ENCODE assay signal across 27 cellular contexts in the genomic region with DNA sequence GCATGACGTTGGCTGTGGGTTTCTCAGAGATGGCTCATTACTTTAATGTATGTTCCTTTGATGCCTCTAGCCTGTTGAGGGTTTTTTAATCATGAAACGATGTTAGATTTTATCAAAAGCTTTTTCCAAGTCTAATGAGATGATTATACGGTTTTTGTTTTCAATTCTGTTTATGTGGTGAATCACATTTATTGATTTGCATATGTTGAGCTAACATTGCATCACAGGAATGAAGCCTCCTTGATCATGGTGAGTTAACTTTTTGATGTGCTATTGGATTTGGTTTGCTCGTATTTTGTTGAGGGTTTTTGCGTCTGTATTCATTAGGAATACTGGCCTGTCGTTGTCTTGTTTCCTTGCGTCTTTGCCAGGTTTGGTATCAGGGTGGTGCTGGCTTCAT.
"Had no signal": no experiment of that assay in that cellular context is flagged by ENCODE, and none has a peak within 500 bp of the region (broad histone marks: within the 10 kb centered on the region; RNA-seq: fewer than 3 reads in every experiment).

No MANE protein-coding gene starts in this region.

- H3K27me3 Mint-ChIP-seq: type B pancreatic cell had no signal

- H3K4me1 Mint-ChIP-seq: immature natural killer cell; mesothelial cell of epicardium; nephron; stimulated activated effector memory CD8-positive, alpha-beta T cell treated with anti-CD3 and anti-CD28 coated beads, Interleukin-12 subunit alpha, Interleukin-12 subunit beta, amount 100 ng/mL, for 72 hours had no signal

- FAIRE-seq: endometrium, frontal cortex had no signal

- H3K9me3 Mint-ChIP-seq: effector memory CD8-positive, alpha-beta T cell; immature natural killer cell; mesothelial cell of epicardium; nephron; stimulated activated effector memory CD8-positive, alpha-beta T cell treated with anti-CD3 and anti-CD28 coated beads, Interleukin-12 subunit alpha, Interleukin-12 subunit beta, amount 100 ng/mL, for 72 hours; type B pancreatic cell had no signal

- H3K4me3 Mint-ChIP-seq: effector memory CD8-positive, alpha-beta T cell; immature natural killer cell; mesothelial cell of epicardium; naive thymus-derived CD4-positive, alpha-beta T cell; nephron; stimulated activated effector memory CD8-positive, alpha-beta T cell treated with anti-CD3 and anti-CD28 coated beads, Interleukin-12 subunit alpha, Interleukin-12 subunit beta, amount 100 ng/mL, for 72 hours; type B pancreatic cell had no signal

- H3K27ac ChIP-seq: coronary artery, ovary, psoas muscle, sigmoid colon, stomach, thyroid gland had no signal

- H3K36me3 Mint-ChIP-seq: immature natural killer cell; mesothelial cell of epicardium; stimulated activated effector memory CD8-positive, alpha-beta T cell treated with anti-CD3 and anti-CD28 coated beads, Interleukin-12 subunit alpha, Interleukin-12 subunit beta, amount 100 ng/mL, for 72 hours; type B pancreatic cell had no signal

- H3K4me3 ChIP-seq: coronary artery, lung, ovary, psoas muscle, sigmoid colon, stomach, thyroid gland had no signal

- DNase-seq: dermis blood vessel endothelial cell; effector memory CD8-positive, alpha-beta T cell; hypothalamus; immature natural killer cell; islet precursor cell; mesenchymal stem cell; naive thymus-derived CD4-positive, alpha-beta T cell; occipital lobe; ovary; posterior cingulate gyrus; psoas muscle; right cardiac atrium; sigmoid colon; stimulated activated CD4-positive, alpha-beta T cell treated with anti-CD3 and anti-CD28 coated beads, Interleukin-2, amount 100 ng/mL, for 24 hours; stimulated activated CD4-positive, alpha-beta T cell treated with anti-CD3 and anti-CD28 coated beads, Interleukin-4, amount 100 ng/mL, for 24 hours; stimulated activated naive CD4-positive, alpha-beta T cell treated with Interleukin-2 at 50 U/mL for 16 hours; stomach; thyroid gland had no signal

- H3K27me3 ChIP-seq: ovary, sigmoid colon, stomach, thyroid gland had no signal

- H3K9me3 ChIP-seq: ovary, psoas muscle, sigmoid colon, stomach, thyroid gland had no signal

- H3K36me3 ChIP-seq: ovary, sigmoid colon, stomach, thyroid gland had no signal

- H3K27ac Mint-ChIP-seq: effector memory CD8-positive, alpha-beta T cell; mesothelial cell of epicardium; naive thymus-derived CD4-positive, alpha-beta T cell; nephron; stimulated activated effector memory CD8-positive, alpha-beta T cell treated with anti-CD3 and anti-CD28 coated beads, Interleukin-12 subunit alpha, Interleukin-12 subunit beta, amount 100 ng/mL, for 72 hours; type B pancreatic cell had no signal

- H3K4me1 ChIP-seq: psoas muscle, sigmoid colon, thyroid gland had no signal

- ATAC-seq: effector memory CD8-positive, alpha-beta T cell; left lobe of liver; naive thymus-derived CD4-positive, alpha-beta T cell; psoas muscle; right cardiac atrium; stimulated activated effector memory CD8-positive, alpha-beta T cell treated with anti-CD3 and anti-CD28 coated beads, Interleukin-12 subunit alpha, Interleukin-12 subunit beta, amount 100 ng/mL, for 72 hours had no signal
